11 cellular contexts compared by ENCODE assay signal in genomic region chr7:135166338-135166989, GRCh38. TPM values are rescaled to one million over a fixed set of nuclear protein-coding genes. Genes with fewer than 3 reads are reported as not detected.
DNase-seq lines count a peak whose midpoint lies in the region; ATAC-seq, FAIRE-seq and TF ChIP-seq lines count a peak whose summit lies in the region.
"Had no signal": no experiment of that assay in that cellular context is flagged by ENCODE, and none has a peak within 500 bp of the region (broad histone marks: within the 10 kb centered on the region; RNA-seq: fewer than 3 reads in every experiment).

No MANE protein-coding gene starts in this region.

- WGBS in mammary epithelial cell (ENCODE audit: low coverage, missing lambda C conversion rate): 99% methylated on average over 18 of the region's 18 CpGs
- WGBS in K562 (ENCODE audit: insufficient coverage, low coverage, missing lambda C conversion rate): 92% methylated on average over 18 of the region's 18 CpGs

- H3K4me2 ChIP-seq in mammary epithelial cell (ENCODE audit: insufficient read depth, low read depth, low read length) (no peak overlapping the region), K562 (ENCODE audit: insufficient read depth, low read length) (no peak overlapping the region)

- no TSS peak for BruUV-seq in mammary epithelial cell (replicated peaks; lab: Mats Ljungman, UMichigan)
- BruUV-seq in K562 (replicated peaks; lab: Mats Ljungman, UMichigan): no TSS peak

- no peak for FAIRE-seq in K562 (lab: Jason Lieb, UNC)

- no peaks in the 10 kb centered on the region for H3K9me3 ChIP-seq in breast epithelium
- no peaks in the 10 kb centered on the region for H3K9me3 ChIP-seq in mammary epithelial cell (replicated peaks; ENCODE audit: insufficient read depth, low read length)
- H3K9me3 ChIP-seq in K562 (replicated peaks; ENCODE audit: control insufficient read depth, insufficient read depth, low read depth, low read length): peaks cover 17% of the 10 kb centered on the region
- H3K9me3 ChIP-seq in muscle layer of duodenum (ENCODE audit: control insufficient read depth in 1 of 2, low read length in 2 of 2): no peaks in the 10 kb centered on the region
- no peaks in the 10 kb centered on the region for H3K9me3 ChIP-seq in uterus
- H3K9me3 ChIP-seq: body of pancreas had no signal

- H3K27ac ChIP-seq in breast epithelium: peak overlapping the region; percentile 94 to 98
- no peak overlapping the region for H3K27ac ChIP-seq in mammary epithelial cell (ENCODE audit: insufficient read depth, low read depth, low read length)
- no peak overlapping the region for H3K27ac ChIP-seq in K562 (ENCODE audit: extremely low read depth, low read depth, low read length)
- H3K27ac ChIP-seq in muscle layer of duodenum (ENCODE audit: low read length): peak overlapping the region; percentile 22
- peak overlapping the region; percentile 24 to 40 for H3K27ac ChIP-seq in uterus

- in situ Hi-C loops in mammary epithelial cell (cut with MboI; ENCODE audit: low sequenced_read_pairs in 2 of 2): loop anchor here in 1 of 2 donors (25.0 kb wide), 1 partner anchor 179 kb away; the partner anchor contains the start of gene AGBL3
- in situ Hi-C loops in K562 (cut with MboI): no loop called here

- H4K20me1 ChIP-seq in mammary epithelial cell (ENCODE audit: insufficient read depth, low read length) (no peaks in the 10 kb centered on the region), K562 (replicated peaks; ENCODE audit: control insufficient read depth, insufficient read depth, low read length) (0 out of 2 replicates have a peak, but pooled peaks cover 5% of the 10 kb centered on the region)

- no peak for ATAC-seq in K562
- no peak for ATAC-seq in GM21737 (IDR thresholded peaks at IDR 0.05; ENCODE audit: unreplicated experiment)
- ATAC-seq: body of pancreas, esophagus mucosa had no signal

- no peak for TF ChIP-seq RAD21 in K562 (CRISPR knock-in tag; conservative IDR thresholded peaks at IDR 0.05 in 1 of 2, IDR thresholded peaks at IDR 0.05 in 1 of 2)

- intact Hi-C loops in breast epithelium (cut with DNase I; ENCODE audit: low total_unique reads): no loop called here
- intact Hi-C loops in mammary epithelial cell (cut with micrococcal nuclease): no loop called here
- intact Hi-C loops in K562 (cut with micrococcal nuclease): no loop called here
- intact Hi-C loops in uterus (cut with DNase I; ENCODE audit: low total_unique reads): no loop called here

- H2AFZ ChIP-seq in mammary epithelial cell (ENCODE audit: low read depth, low read length): no peak overlapping the region
- no peak overlapping the region for H2AFZ ChIP-seq in K562 (ENCODE audit: low read depth, low read length)

- peaks cover 0 to 15% of the 10 kb centered on the region in 2 donors for H3K4me1 ChIP-seq in breast epithelium
- H3K4me1 ChIP-seq in mammary epithelial cell (ENCODE audit: insufficient read depth, low read length): peaks cover 23% of the 10 kb centered on the region
- H3K4me1 ChIP-seq in K562 (replicated peaks in 1 of 2; ENCODE audit: control insufficient read depth in 2 of 2, insufficient read depth in 2 of 2, low read length in 2 of 2): peaks cover 19 to 34% of the 10 kb centered on the region in 2 experiments
- peaks cover 0 to 45% of the 10 kb centered on the region in 2 donors for H3K4me1 ChIP-seq in muscle layer of duodenum (ENCODE audit: control insufficient read depth in 1 of 2, insufficient read depth in 2 of 2, low read length in 2 of 2)
- peaks cover 4 to 11% of the 10 kb centered on the region in 2 donors for H3K4me1 ChIP-seq in uterus

- no peak for TF ChIP-seq CTCF in breast epithelium (IDR thresholded peaks at IDR 0.05)
- TF ChIP-seq CTCF in mammary epithelial cell (conservative IDR thresholded peaks at IDR 0.05 in 1 of 2, IDR thresholded peaks at IDR 0.05 in 1 of 2; ENCODE audit: extremely low read depth in 1 of 2, insufficient read depth in 1 of 2, low read depth in 1 of 2, low read length in 2 of 2): no peak
- TF ChIP-seq CTCF in K562 (IDR thresholded peaks at IDR 0.05 in 2 of 3, conservative IDR thresholded peaks at IDR 0.05 in 1 of 3; ENCODE audit: insufficient read depth in 2 of 3, low read depth in 1 of 3, low read length in 3 of 3): no peak
- TF ChIP-seq CTCF in uterus (IDR thresholded peaks at IDR 0.05): no peak

- H3K9ac ChIP-seq in mammary epithelial cell (ENCODE audit: insufficient read depth, low read length) (no peak overlapping the region), K562 (ENCODE audit: insufficient read depth in 1 of 2, low read depth in 2 of 2, low read length in 2 of 2) (no peak overlapping the region)

- H3K27me3 ChIP-seq in breast epithelium (no peaks in the 10 kb centered on the region), mammary epithelial cell (ENCODE audit: insufficient read depth, low read length) (no peaks in the 10 kb centered on the region), K562 (ENCODE audit: control insufficient read depth in 2 of 2, insufficient read depth in 2 of 2, low read length in 2 of 2) (no peaks in the 10 kb centered on the region), muscle layer of duodenum (ENCODE audit: low read depth, low read length) (no peaks in the 10 kb centered on the region), uterus (no peaks in the 10 kb centered on the region)
- H3K27me3 ChIP-seq: body of pancreas had no signal

- H3K36me3 ChIP-seq in breast epithelium (peaks cover 11% of the 10 kb centered on the region), mammary epithelial cell (ENCODE audit: insufficient read depth, low read length) (peaks cover 27% of the 10 kb centered on the region), K562 (ENCODE audit: control insufficient read depth, insufficient read depth, low read length) (peaks cover 53% of the 10 kb centered on the region), muscle layer of duodenum (ENCODE audit: control insufficient read depth in 1 of 2, insufficient read depth in 2 of 2, low read length in 2 of 2) (peaks cover 16 to 33% of the 10 kb centered on the region in 2 donors), uterus (no peaks in the 10 kb centered on the region)

- DNase-seq in breast epithelium (ENCODE audit: low spot score in 2 of 2): no peak
- DNase-seq in mammary epithelial cell: no peak
- no peak for DNase-seq in K562 (ENCODE audit: extremely low read depth in 1 of 4, low spot score in 3 of 4)
- no peak for DNase-seq in uterus
- DNase-seq in foreskin melanocyte: no peak
- DNase-seq in NCI-H510A (lab: John Stamatoyannopoulos, UW): no peak
- DNase-seq: NCI-H1436 had no signal

- no peaks in the 10 kb centered on the region for H3K9me1 ChIP-seq in K562 (ENCODE audit: control insufficient read depth, insufficient read depth, low read length)

- dilution Hi-C loops in mammary epithelial cell (cut with HindIII; ENCODE audit: low sequenced_read_pairs): no loop called here

- peak overlapping the region in 1 of 3 donors; percentile 5 for H3K4me3 ChIP-seq in breast epithelium
- H3K4me3 ChIP-seq in mammary epithelial cell (replicated peaks in 1 of 3; ENCODE audit: insufficient read depth in 1 of 3, low read depth in 2 of 3, low read length in 3 of 3): no peak overlapping the region
- H3K4me3 ChIP-seq in K562: no peak overlapping the region
- no peak overlapping the region for H3K4me3 ChIP-seq in muscle layer of duodenum (ENCODE audit: low read depth in 1 of 2, low read length in 2 of 2)
- H3K4me3 ChIP-seq in uterus: no peak overlapping the region
- H3K4me3 ChIP-seq: body of pancreas had no signal

- TF ChIP-seq POLR2A in breast epithelium (IDR thresholded peaks at IDR 0.05): no peak
- no peak for TF ChIP-seq POLR2A in K562 (conservative IDR thresholded peaks at IDR 0.05)
- no peak for TF ChIP-seq POLR2A in uterus (IDR thresholded peaks at IDR 0.05)

- POLR2A ChIA-PET in K562 (lab: Yijun Ruan, JAX): interaction anchor here (1.2 kb wide), 1 partner anchor 24 kb away, joined by 3 read pairs; no protein-coding TSS in a partner anchor

- H3K79me2 ChIP-seq in mammary epithelial cell (ENCODE audit: insufficient read depth, low read length) (peaks cover 30% of the 10 kb centered on the region), K562 (ENCODE audit: control insufficient read depth, insufficient read depth, low read length) (peaks cover 33% of the 10 kb centered on the region)

- CTCF ChIA-PET in mammary epithelial cell (lab: Charles Lee; ENCODE audit: low non-redundant PET) (no interaction called here), K562 (lab: Yijun Ruan, JAX; ENCODE audit: low intra/inter-chr PET ratio) (no interaction called here)

- no peak for TF ChIP-seq EP300 in K562 (IDR thresholded peaks at IDR 0.05; ENCODE audit: low read length)

RNA-seq across cellular contexts. Expression of gene CYREN, which starts 4.0 kb away (rescaled TPM):
- total RNA-seq in breast epithelium (10 to 100 TPM; 36.8 to 41.6 (median 41.6) TPM), mammary epithelial cell (10 to 100 TPM; 45.2 to 55.8 TPM), K562 (2014; rRNA removed) (108 and 116 TPM in 2 replicates), K562 (2014; rRNA removed; fragmentation: Illumina TruSeq; extraction: Trizol) (73.8 and 79.8 TPM in 2 replicates), K562 (2015; rRNA removed; fragmentation: Illumina TruSeq; extraction: Trizol) (94.7 and 97.3 TPM in 2 replicates), K562 (2021) (93.9 and 102 TPM in 2 replicates), uterus (10 to 100 TPM in 3 of 4 donors, 1 to 10 TPM in 1; 4.1 to 47.4 (median 27.7) TPM)
- polyA plus RNA-seq in mammary epithelial cell (50.3 TPM), K562 (2011; rRNA removed) (70.3 and 76.7 TPM in 2 replicates), K562 (2014; fragmentation: Illumina TruSeq; extraction: Trizol) (88.8 and 93.4 TPM in 2 replicates), K562 (2014; fragmentation: Nextera tagmentation; extraction: Ambion mirVana) (10 to 100 TPM; 13.9 to 25.5 TPM), K562 (2014; rRNA removed) (87.2 and 91.9 TPM in 2 replicates)
- 47.7 TPM for polyA minus RNA-seq in mammary epithelial cell
- 74.7 and 156 TPM in 2 replicates for total RNA-seq in K562 (2011; cell fraction: chromatin; rRNA removed; ENCODE audit: low replicate concordance)
- 93.6 and 122 TPM in 2 replicates for total RNA-seq in K562 (2011; cell fraction: nucleolus; rRNA removed)
- total RNA-seq in K562 (2011; cell fraction: nucleoplasm; rRNA removed): 99.6 and 104 TPM in 2 replicates
- 64.8 and 71.7 TPM in 2 replicates for polyA plus RNA-seq in K562 (2011; cell fraction: cytosol; rRNA removed)
- 63.9 and 68.6 TPM in 2 replicates for polyA plus RNA-seq in K562 (2011; cell fraction: nucleus; rRNA removed)
- polyA plus RNA-seq in K562 (2012): 76.0 and 88.6 TPM in 2 replicates
- polyA minus RNA-seq in K562 (2011; rRNA and poly(A)+ RNA removed): 91.4 and 96.8 TPM in 2 replicates
- polyA minus RNA-seq in K562 (2011; cell fraction: cytosol; rRNA and poly(A)+ RNA removed): 41.0 and 42.8 TPM in 2 replicates
- 68.5 and 107 TPM in 2 replicates for polyA minus RNA-seq in K562 (2011; cell fraction: nucleus; rRNA and poly(A)+ RNA removed)

RNA-seq across cellular contexts. Expression of gene TMEM140, which starts 18.6 kb away (rescaled TPM):
- 10 to 100 TPM; 23.1 to 55.7 (median 52.8) TPM for total RNA-seq in breast epithelium
- total RNA-seq in mammary epithelial cell: 1 to 10 TPM in 1 of 2 donors, not detected in 1; 1.0 TPM
- polyA plus RNA-seq in mammary epithelial cell: not detected
- polyA minus RNA-seq in mammary epithelial cell: not detected
- 0.37 and 0.60 TPM in 2 replicates for total RNA-seq in K562 (2011; cell fraction: chromatin; rRNA removed; ENCODE audit: low replicate concordance)
- 0.17 and 0.39 TPM in 2 replicates for total RNA-seq in K562 (2011; cell fraction: nucleolus; rRNA removed)
- not detected in 2 replicates for total RNA-seq in K562 (2011; cell fraction: nucleoplasm; rRNA removed)
- 0.23 and 0.24 TPM in 2 replicates for total RNA-seq in K562 (2014; rRNA removed)
- 0.15 and 0.22 TPM in 2 replicates for total RNA-seq in K562 (2014; rRNA removed; fragmentation: Illumina TruSeq; extraction: Trizol)
- 0.19 and 0.36 TPM in 2 replicates for total RNA-seq in K562 (2015; rRNA removed; fragmentation: Illumina TruSeq; extraction: Trizol)
- total RNA-seq in K562 (2021): 0.29 and 0.33 TPM in 2 replicates
- 0.03 TPM in 1 of 2 replicates, not detected in the other for polyA plus RNA-seq in K562 (2011; rRNA removed)
- polyA plus RNA-seq in K562 (2011; cell fraction: cytosol; rRNA removed): 0.04 TPM in 1 of 2 replicates, not detected in the other
- polyA plus RNA-seq in K562 (2011; cell fraction: nucleus; rRNA removed): not detected in 2 replicates
- polyA plus RNA-seq in K562 (2012): 12.5 and 24.1 TPM in 2 replicates
- polyA plus RNA-seq in K562 (2014; fragmentation: Illumina TruSeq; extraction: Trizol): 0.15 and 0.19 TPM in 2 replicates
- under 1 TPM; 0.35 to 0.82 TPM for polyA plus RNA-seq in K562 (2014; fragmentation: Nextera tagmentation; extraction: Ambion mirVana)
- 0.11 TPM in 1 of 2 replicates, not detected in the other for polyA plus RNA-seq in K562 (2014; rRNA removed)
- 0.35 TPM in 1 of 2 replicates, not detected in the other for polyA minus RNA-seq in K562 (2011; rRNA and poly(A)+ RNA removed)
- not detected in 2 replicates for polyA minus RNA-seq in K562 (2011; cell fraction: cytosol; rRNA and poly(A)+ RNA removed)
- 0.40 TPM in 1 of 2 replicates, not detected in the other for polyA minus RNA-seq in K562 (2011; cell fraction: nucleus; rRNA and poly(A)+ RNA removed)
- total RNA-seq in uterus: 10 to 100 TPM in 3 of 4 donors, 1 to 10 TPM in 1; 5.9 to 30.0 (median 17.9) TPM

RNA-seq across cellular contexts. Expression of gene WDR91, which starts 44.9 kb away (rescaled TPM):
- total RNA-seq in breast epithelium: 10 to 100 TPM; 21.4 to 26.5 (median 23.1) TPM
- 10 to 100 TPM; 31.5 to 33.8 TPM for total RNA-seq in mammary epithelial cell
- 17.5 TPM for polyA plus RNA-seq in mammary epithelial cell
- polyA minus RNA-seq in mammary epithelial cell: 14.5 TPM
- 28.4 and 48.4 TPM in 2 replicates for total RNA-seq in K562 (2011; cell fraction: chromatin; rRNA removed; ENCODE audit: low replicate concordance)
- 26.5 and 27.3 TPM in 2 replicates for total RNA-seq in K562 (2011; cell fraction: nucleolus; rRNA removed)
- total RNA-seq in K562 (2011; cell fraction: nucleoplasm; rRNA removed): 18.5 and 26.3 TPM in 2 replicates
- 10.1 and 12.0 TPM in 2 replicates for total RNA-seq in K562 (2014; rRNA removed)
- 4.9 and 5.8 TPM in 2 replicates for total RNA-seq in K562 (2014; rRNA removed; fragmentation: Illumina TruSeq; extraction: Trizol)
- 9.2 and 10.7 TPM in 2 replicates for total RNA-seq in K562 (2015; rRNA removed; fragmentation: Illumina TruSeq; extraction: Trizol)
- total RNA-seq in K562 (2021): 12.1 and 18.2 TPM in 2 replicates
- 12.9 and 15.0 TPM in 2 replicates for polyA plus RNA-seq in K562 (2011; rRNA removed)
- polyA plus RNA-seq in K562 (2011; cell fraction: cytosol; rRNA removed): 18.4 and 21.1 TPM in 2 replicates
- 69.8 and 70.6 TPM in 2 replicates for polyA plus RNA-seq in K562 (2011; cell fraction: nucleus; rRNA removed)
- 8.7 and 11.6 TPM in 2 replicates for polyA plus RNA-seq in K562 (2012)
- polyA plus RNA-seq in K562 (2014; fragmentation: Illumina TruSeq; extraction: Trizol): 7.7 and 9.8 TPM in 2 replicates
- 1 to 10 TPM; 1.9 to 2.1 TPM for polyA plus RNA-seq in K562 (2014; fragmentation: Nextera tagmentation; extraction: Ambion mirVana)
- 11.9 and 17.4 TPM in 2 replicates for polyA plus RNA-seq in K562 (2014; rRNA removed)
- 8.4 and 9.3 TPM in 2 replicates for polyA minus RNA-seq in K562 (2011; rRNA and poly(A)+ RNA removed)
- 8.6 and 9.1 TPM in 2 replicates for polyA minus RNA-seq in K562 (2011; cell fraction: cytosol; rRNA and poly(A)+ RNA removed)
- polyA minus RNA-seq in K562 (2011; cell fraction: nucleus; rRNA and poly(A)+ RNA removed): 15.2 and 24.0 TPM in 2 replicates
- total RNA-seq in uterus: 10 to 100 TPM; 11.8 to 33.2 (median 17.1) TPM

Comparison
In these comparisons a context has a peak if more than half of its experiments do, and no peak if none do; other contexts are left out.
1. H3K27ac ChIP-seq: peak in breast epithelium (2 of 2), muscle layer of duodenum (single experiment) and uterus (2 of 2); none in mammary epithelial cell (single experiment) and K562 (single experiment).